In genomic region chr19:29675650-29676186, GRCh38 we compare ENCODE assay signal across 12 cellular contexts. TPM values are rescaled to one million over a fixed set of nuclear protein-coding genes. Genes with fewer than 3 reads are reported as not detected.
DNase-seq lines count a peak whose midpoint lies in the region; ATAC-seq, FAIRE-seq and TF ChIP-seq lines count a peak whose summit lies in the region.
"Had no signal": no experiment of that assay in that cellular context is flagged by ENCODE, and none has a peak within 500 bp of the region (broad histone marks: within the 10 kb centered on the region; RNA-seq: fewer than 3 reads in every experiment).

No MANE protein-coding gene starts in this region.

- no peaks in the 10 kb centered on the region for H3K9me3 Mint-ChIP-seq in central memory CD8-positive, alpha-beta T cell
- H3K9me3 Mint-ChIP-seq in natural killer cell, result no peaks in the 10 kb centered on the region

- H3K36me3 Mint-ChIP-seq in central memory CD8-positive, alpha-beta T cell (ENCODE audit: insufficient read depth), result peaks cover 54% of the 10 kb centered on the region
- H3K36me3 Mint-ChIP-seq in natural killer cell, result no peaks in the 10 kb centered on the region

- no peak for TF ChIP-seq CTCF in natural killer cell (IDR thresholded peaks at IDR 0.05)

- no peak for ATAC-seq in Right ventricle myocardium superior (ENCODE audit: poor library complexity)
- no peak for ATAC-seq in central memory CD8-positive, alpha-beta T cell (replicated peaks; ENCODE audit: extremely low read depth, poor library complexity, severe bottlenecking)
- ATAC-seq in natural killer cell, result no peak
- ATAC-seq in GM19023 (IDR thresholded peaks at IDR 0.05; ENCODE audit: unreplicated experiment), result no peak

- no peaks in the 10 kb centered on the region for H3K27me3 Mint-ChIP-seq in central memory CD8-positive, alpha-beta T cell
- H3K27me3 Mint-ChIP-seq in natural killer cell (ENCODE audit: low read depth in 2 of 2), result no peaks in the 10 kb centered on the region

- intact Hi-C loops in cardiac septum (cut with DNase I) (no loop called here), Right ventricle myocardium superior (cut with DNase I) (no loop called here), natural killer cell (cut with micrococcal nuclease) (no loop called here)

- peak overlapping the region; percentile 61 for H3K4me3 Mint-ChIP-seq in central memory CD8-positive, alpha-beta T cell
- H3K4me3 Mint-ChIP-seq in natural killer cell, result peak overlapping the region; percentile 79

- peaks cover 62% of the 10 kb centered on the region for H3K4me1 Mint-ChIP-seq in central memory CD8-positive, alpha-beta T cell
- peaks cover 67 to 76% of the 10 kb centered on the region in 2 donors for H3K4me1 Mint-ChIP-seq in natural killer cell

- DNase-seq in cardiac septum (ENCODE audit: low spot score), result peak; percentile 66
- no peak for DNase-seq in Right ventricle myocardium superior
- DNase-seq in central memory CD8-positive, alpha-beta T cell (ENCODE audit: low spot score in 2 of 2), result no peak
- no peak for DNase-seq in natural killer cell
- DNase-seq in urothelium cell line (ENCODE audit: low spot score), result no peak
- no peak for DNase-seq in H4 (ENCODE audit: low spot score)
- no peak for DNase-seq in NCI-H2081 treated with DMSO at 0.1 percent for 48 hours (lab: John Stamatoyannopoulos, UW)
- DNase-seq: brain microvascular endothelial cell, NCI-H2171, T-helper 2 cell had no signal

- no peak overlapping the region for H3K27ac Mint-ChIP-seq in central memory CD8-positive, alpha-beta T cell (ENCODE audit: low read depth)
- peak overlapping the region; percentile 90 to 98 for H3K27ac Mint-ChIP-seq in natural killer cell

- FAIRE-seq in urothelium cell line (lab: Jason Lieb, UNC), result peak; percentile 17
- FAIRE-seq: endothelial cell of umbilical vein had no signal

RNA-seq across cellular contexts. Expression of gene PLEKHF1, which starts 10.5 kb away (rescaled TPM):
- 9.5 TPM for total RNA-seq in cardiac septum
- total RNA-seq in Right ventricle myocardium superior, result 39.9 TPM
- 10 to 100 TPM; 53.0 to 81.8 (median 53.8) TPM for total RNA-seq in natural killer cell
- 9.2 and 9.9 TPM in 2 replicates for total RNA-seq in H4 (2014; rRNA removed; shearing (Covaris generic))

RNA-seq across cellular contexts. Expression of gene C19orf12, which starts 39.3 kb away (rescaled TPM):
- total RNA-seq in cardiac septum (38.0 TPM), Right ventricle myocardium superior (59.9 TPM), natural killer cell (10 to 100 TPM; 33.1 to 52.6 (median 47.5) TPM)
- 28.4 and 31.7 TPM in 2 replicates for total RNA-seq in H4 (2014; rRNA removed; shearing (Covaris generic))
